ENCODE assay signal across 11 cellular contexts in the genomic region with DNA sequence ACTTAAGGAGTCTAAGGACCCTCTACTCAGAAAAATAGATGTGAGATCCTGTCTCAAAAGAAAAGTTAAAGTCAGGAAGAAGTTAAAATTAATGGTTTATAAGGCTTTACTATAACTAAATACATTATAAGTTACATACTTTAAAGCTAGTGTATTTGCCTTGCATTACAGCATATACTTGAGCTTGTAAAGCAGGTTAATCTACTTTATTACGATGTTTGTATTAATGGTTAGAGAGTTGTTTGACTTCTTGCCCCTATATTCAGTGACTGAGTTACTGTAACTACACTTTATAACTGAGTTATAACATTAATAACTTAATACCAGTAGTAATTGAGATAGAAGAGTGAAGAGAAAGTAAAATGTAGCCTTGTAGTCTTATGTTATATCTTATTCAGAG. TPM values are rescaled to one million over a fixed set of nuclear protein-coding genes. Genes with fewer than 3 reads are reported as not detected.
DNase-seq lines count a peak whose midpoint lies in the region; ATAC-seq and TF ChIP-seq lines count a peak whose summit lies in the region.
"Had no signal": no experiment of that assay in that cellular context is flagged by ENCODE, and none has a peak within 500 bp of the region (broad histone marks: within the 10 kb centered on the region; RNA-seq: fewer than 3 reads in every experiment).

No MANE protein-coding gene starts in this region.

- peaks cover 16% of the 10 kb centered on the region for H3K36me3 ChIP-seq in CD4-positive, alpha-beta memory T cell (ENCODE audit: insufficient read depth, low read length)
- H3K36me3 ChIP-seq in WERI-Rb-1 = peaks cover 43% of the 10 kb centered on the region

- no peaks in the 10 kb centered on the region for H3K9me3 Mint-ChIP-seq in CD4-positive, alpha-beta memory T cell
- H3K9me3 Mint-ChIP-seq in activated naive CD8-positive, alpha-beta T cell treated with anti-CD3 and anti-CD28 coated beads for 36 hours = no peaks in the 10 kb centered on the region
- H3K9me3 Mint-ChIP-seq in nephron progenitor cell = no peaks in the 10 kb centered on the region

- peak overlapping the region in 5 of 7 donors; percentile 7 to 81 (median 78) for H3K27ac Mint-ChIP-seq in CD4-positive, alpha-beta memory T cell
- H3K27ac Mint-ChIP-seq in activated naive CD8-positive, alpha-beta T cell treated with anti-CD3 and anti-CD28 coated beads for 36 hours = no peak overlapping the region
- H3K27ac Mint-ChIP-seq in nephron progenitor cell = peak overlapping the region; percentile 13

- no peaks in the 10 kb centered on the region for H3K9me3 ChIP-seq in CD4-positive, alpha-beta memory T cell (ENCODE audit: control insufficient read depth in 1 of 2, low read length in 2 of 2)
- no peaks in the 10 kb centered on the region for H3K9me3 ChIP-seq in WERI-Rb-1 (ENCODE audit: severe bottlenecking)

- DNase-seq in CD4-positive, alpha-beta memory T cell = no peak
- DNase-seq in activated naive CD8-positive, alpha-beta T cell treated with anti-CD3 and anti-CD28 coated beads for 36 hours = no peak
- DNase-seq in nephron progenitor cell (no peak), WERI-Rb-1 (no peak), NCI-H524 treated with DMSO at 0.1 percent for 48 hours (lab: John Stamatoyannopoulos, UW) (no peak), D341Med (ENCODE audit: low spot score) (no peak)
- no peak for DNase-seq in effector CD8-positive, alpha-beta T cell (lab: John Stamatoyannopoulos, UW)
- DNase-seq: DMS153, NCI-H146, right cardiac atrium had no signal

- peaks cover 4 to 32% of the 10 kb centered on the region in 2 donors for H3K36me3 Mint-ChIP-seq in CD4-positive, alpha-beta memory T cell
- peaks cover 18% of the 10 kb centered on the region for H3K36me3 Mint-ChIP-seq in activated naive CD8-positive, alpha-beta T cell treated with anti-CD3 and anti-CD28 coated beads for 36 hours
- peaks cover 28% of the 10 kb centered on the region for H3K36me3 Mint-ChIP-seq in nephron progenitor cell (ENCODE audit: low read depth)

- CTCF ChIA-PET in CD4-positive, alpha-beta memory T cell (lab: Charles Lee; ENCODE audit: partially characterized antibody) = interaction anchor here (1.0 to 1.4 kb wide), 5 partner anchors 15 to 35 kb away, joined by 3 to 6 read pairs (median 3); partner anchors contain the start of gene CLTC

- TF ChIP-seq CTCF in nephron progenitor cell (IDR thresholded peaks at IDR 0.05) (no peak), WERI-Rb-1 (IDR thresholded peaks at IDR 0.05; ENCODE audit: low read depth, low read length) (no peak)

- H3K4me1 Mint-ChIP-seq in CD4-positive, alpha-beta memory T cell = peaks cover 39 to 73% (median 53%) of the 10 kb centered on the region in 4 donors
- H3K4me1 Mint-ChIP-seq in activated naive CD8-positive, alpha-beta T cell treated with anti-CD3 and anti-CD28 coated beads for 36 hours = peaks cover 40% of the 10 kb centered on the region
- H3K4me1 Mint-ChIP-seq in nephron progenitor cell = peaks cover 40% of the 10 kb centered on the region

- peak; percentile 13 for ATAC-seq in HG02840 (IDR thresholded peaks at IDR 0.05; ENCODE audit: low FRiP score, unreplicated experiment)

- intact Hi-C loops in CD4-positive, alpha-beta memory T cell (cut with micrococcal nuclease) = loop anchor here (1.0 kb wide), 1 partner anchor 23 kb away; the partner anchor contains the start of gene CLTC

- no peak overlapping the region for H3K27ac ChIP-seq in CD4-positive, alpha-beta memory T cell (ENCODE audit: low read depth, low read length)
- H3K27ac ChIP-seq in WERI-Rb-1 = no peak overlapping the region

- H3K4me1 ChIP-seq in CD4-positive, alpha-beta memory T cell (ENCODE audit: insufficient read depth, low read length) = peaks cover 57% of the 10 kb centered on the region

- peak overlapping the region in 5 of 8 donors; percentile 49 to 77 (median 71) for H3K4me3 Mint-ChIP-seq in CD4-positive, alpha-beta memory T cell
- H3K4me3 Mint-ChIP-seq in activated naive CD8-positive, alpha-beta T cell treated with anti-CD3 and anti-CD28 coated beads for 36 hours = peak overlapping the region; percentile 2
- H3K4me3 Mint-ChIP-seq in nephron progenitor cell = no peak overlapping the region

- H3K4me3 ChIP-seq in CD4-positive, alpha-beta memory T cell (ENCODE audit: low read length in 2 of 2) = no peak overlapping the region
- H3K4me3 ChIP-seq in WERI-Rb-1 (ENCODE audit: low read depth, low read length) = no peak overlapping the region

- POLR2A ChIA-PET in CD4-positive, alpha-beta memory T cell (lab: Charles Lee; ENCODE audit: partially characterized antibody) = interaction anchor here (1.0 to 1.5 kb wide), 4 partner anchors 8 to 1035 kb away, joined by 3 to 15 read pairs (median 4); partner anchors contain the start of genes BCAS3, CLTC, PTRH2 and VMP1

- H3K27me3 ChIP-seq in CD4-positive, alpha-beta memory T cell (ENCODE audit: insufficient read depth, low read length) = no peaks in the 10 kb centered on the region
- no peaks in the 10 kb centered on the region for H3K27me3 ChIP-seq in WERI-Rb-1 (ENCODE audit: insufficient read depth, low read depth, severe bottlenecking)

- H3K27me3 Mint-ChIP-seq in CD4-positive, alpha-beta memory T cell = no peaks in the 10 kb centered on the region
- H3K27me3 Mint-ChIP-seq in activated naive CD8-positive, alpha-beta T cell treated with anti-CD3 and anti-CD28 coated beads for 36 hours = no peaks in the 10 kb centered on the region
- no peaks in the 10 kb centered on the region for H3K27me3 Mint-ChIP-seq in nephron progenitor cell (ENCODE audit: low read depth, poor library complexity)

RNA-seq across cellular contexts. Expression of gene CLTC, which starts 22.8 kb away (rescaled TPM):
- 100 to 1,000 TPM; 115 to 118 TPM for total RNA-seq in CD4-positive, alpha-beta memory T cell
- polyA plus RNA-seq in CD4-positive, alpha-beta memory T cell = 10 to 100 TPM; 27.0 to 54.2 TPM
- total RNA-seq in activated naive CD8-positive, alpha-beta T cell treated with anti-CD3 and anti-CD28 coated beads for 36 hours = 100 to 1,000 TPM; 154 to 161 TPM
